ENCODE assay signal across 1 cellular context in the genomic region with DNA sequence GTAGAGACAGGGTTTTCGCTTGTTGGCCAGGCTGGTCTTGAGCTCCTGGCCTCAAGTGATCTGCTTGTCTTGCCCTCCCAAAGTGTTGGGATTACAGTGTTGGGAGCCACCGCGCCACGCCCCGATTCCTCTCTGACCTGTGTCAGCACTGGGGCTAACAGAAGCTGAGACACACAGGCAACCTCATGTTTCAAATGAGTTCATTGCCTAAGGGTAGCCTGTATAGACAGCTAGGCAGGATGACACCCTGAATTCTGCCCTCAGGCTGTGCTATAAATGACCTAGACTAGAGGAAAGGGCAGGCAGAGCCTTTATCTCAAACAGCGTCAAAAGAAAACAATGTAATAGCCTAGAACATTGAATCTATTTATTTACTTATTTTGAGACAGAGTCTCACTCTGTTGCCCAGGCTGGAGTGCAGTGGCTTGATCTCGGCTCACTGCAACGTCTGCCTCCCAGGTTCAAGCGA.
TF ChIP-seq lines count a peak whose summit lies in the region.

No MANE protein-coding gene starts in this region.

TF ChIP-seq in HepG2, 621 proteins besides CTCF, POLR2A, EP300 and RAD21 (continued from another document and continues in another):
- TF ChIP-seq MIXL1 (CRISPR knock-in tag; IDR thresholded peaks at IDR 0.05) (peak; percentile 20; the same call in 1 of the 2 replicates), DPF2 (CRISPR knock-in tag; IDR thresholded peaks at IDR 0.05; ENCODE audit: borderline replicate concordance, low read depth) (0 out of 2 replicates have a peak, but pooled peaks have one; percentile 22), HNF4A (CRISPR knock-in tag; IDR thresholded peaks at IDR 0.05) (peak; percentile 24; the same call in 1 of the 2 replicates), XRCC5 (optimal IDR thresholded peaks at IDR 0.05; ENCODE audit: low read length) (peak; percentile 24), ZMYM3 (CRISPR knock-in tag; IDR thresholded peaks at IDR 0.05) (0 out of 2 replicates have a peak, but pooled peaks have one; percentile 59), ZNF468 (CRISPR knock-in tag; IDR thresholded peaks at IDR 0.05) (no peak), ZBTB42 (CRISPR knock-in tag; IDR thresholded peaks at IDR 0.05) (0 out of 2 replicates have a peak, but pooled peaks have one; percentile 27), LCORL (IDR thresholded peaks at IDR 0.05) (no peak), LCORL (CRISPR knock-in tag; IDR thresholded peaks at IDR 0.05) (peak; percentile 66), SSRP1 (CRISPR knock-in tag; IDR thresholded peaks at IDR 0.05) (0 out of 2 replicates have a peak, but pooled peaks have one; percentile 56), RCOR2 (CRISPR knock-in tag; IDR thresholded peaks at IDR 0.05) (0 out of 2 replicates have a peak, but pooled peaks have one; percentile 69), CCAR2 (optimal IDR thresholded peaks at IDR 0.05; ENCODE audit: low read depth, low read length) (no peak), STAT5B (CRISPR knock-in tag; IDR thresholded peaks at IDR 0.05) (no peak), RORA (CRISPR knock-in tag; IDR thresholded peaks at IDR 0.05) (no peak), ZNF292 (CRISPR knock-in tag; IDR thresholded peaks at IDR 0.05; ENCODE audit: borderline replicate concordance, low read depth) (peak; percentile 72; the same call in 1 of the 2 replicates), MED1 (CRISPR knock-in tag; IDR thresholded peaks at IDR 0.05) (peak; percentile 72), ZNF160 (CRISPR knock-in tag; IDR thresholded peaks at IDR 0.05) (no peak)
- TF ChIP-seq, protein P1, sequence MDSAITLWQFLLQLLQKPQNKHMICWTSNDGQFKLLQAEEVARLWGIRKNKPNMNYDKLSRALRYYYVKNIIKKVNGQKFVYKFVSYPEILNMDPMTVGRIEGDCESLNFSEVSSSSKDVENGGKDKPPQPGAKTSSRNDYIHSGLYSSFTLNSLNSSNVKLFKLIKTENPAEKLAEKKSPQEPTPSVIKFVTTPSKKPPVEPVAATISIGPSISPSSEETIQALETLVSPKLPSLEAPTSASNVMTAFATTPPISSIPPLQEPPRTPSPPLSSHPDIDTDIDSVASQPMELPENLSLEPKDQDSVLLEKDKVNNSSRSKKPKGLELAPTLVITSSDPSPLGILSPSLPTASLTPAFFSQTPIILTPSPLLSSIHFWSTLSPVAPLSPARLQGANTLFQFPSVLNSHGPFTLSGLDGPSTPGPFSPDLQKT (CRISPR knock-in tag; IDR thresholded peaks at IDR 0.05; ENCODE audit: borderline replicate concordance) = no peak
- TF ChIP-seq, protein P2, sequence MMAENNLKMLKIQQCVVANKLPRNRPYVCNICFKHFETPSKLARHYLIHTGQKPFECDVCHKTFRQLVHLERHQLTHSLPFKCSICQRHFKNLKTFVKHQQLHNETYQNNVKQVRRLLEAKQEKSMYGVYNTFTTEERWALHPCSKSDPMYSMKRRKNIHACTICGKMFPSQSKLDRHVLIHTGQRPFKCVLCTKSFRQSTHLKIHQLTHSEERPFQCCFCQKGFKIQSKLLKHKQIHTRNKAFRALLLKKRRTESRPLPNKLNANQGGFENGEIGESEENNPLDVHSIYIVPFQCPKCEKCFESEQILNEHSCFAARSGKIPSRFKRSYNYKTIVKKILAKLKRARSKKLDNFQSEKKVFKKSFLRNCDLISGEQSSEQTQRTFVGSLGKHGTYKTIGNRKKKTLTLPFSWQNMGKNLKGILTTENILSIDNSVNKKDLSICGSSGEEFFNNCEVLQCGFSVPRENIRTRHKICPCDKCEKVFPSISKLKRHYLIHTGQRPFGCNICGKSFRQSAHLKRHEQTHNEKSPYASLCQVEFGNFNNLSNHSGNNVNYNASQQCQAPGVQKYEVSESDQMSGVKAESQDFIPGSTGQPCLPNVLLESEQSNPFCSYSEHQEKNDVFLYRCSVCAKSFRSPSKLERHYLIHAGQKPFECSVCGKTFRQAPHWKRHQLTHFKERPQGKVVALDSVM (CRISPR knock-in tag; IDR thresholded peaks at IDR 0.05) = peak; percentile 70
- TF ChIP-seq, protein P3, sequence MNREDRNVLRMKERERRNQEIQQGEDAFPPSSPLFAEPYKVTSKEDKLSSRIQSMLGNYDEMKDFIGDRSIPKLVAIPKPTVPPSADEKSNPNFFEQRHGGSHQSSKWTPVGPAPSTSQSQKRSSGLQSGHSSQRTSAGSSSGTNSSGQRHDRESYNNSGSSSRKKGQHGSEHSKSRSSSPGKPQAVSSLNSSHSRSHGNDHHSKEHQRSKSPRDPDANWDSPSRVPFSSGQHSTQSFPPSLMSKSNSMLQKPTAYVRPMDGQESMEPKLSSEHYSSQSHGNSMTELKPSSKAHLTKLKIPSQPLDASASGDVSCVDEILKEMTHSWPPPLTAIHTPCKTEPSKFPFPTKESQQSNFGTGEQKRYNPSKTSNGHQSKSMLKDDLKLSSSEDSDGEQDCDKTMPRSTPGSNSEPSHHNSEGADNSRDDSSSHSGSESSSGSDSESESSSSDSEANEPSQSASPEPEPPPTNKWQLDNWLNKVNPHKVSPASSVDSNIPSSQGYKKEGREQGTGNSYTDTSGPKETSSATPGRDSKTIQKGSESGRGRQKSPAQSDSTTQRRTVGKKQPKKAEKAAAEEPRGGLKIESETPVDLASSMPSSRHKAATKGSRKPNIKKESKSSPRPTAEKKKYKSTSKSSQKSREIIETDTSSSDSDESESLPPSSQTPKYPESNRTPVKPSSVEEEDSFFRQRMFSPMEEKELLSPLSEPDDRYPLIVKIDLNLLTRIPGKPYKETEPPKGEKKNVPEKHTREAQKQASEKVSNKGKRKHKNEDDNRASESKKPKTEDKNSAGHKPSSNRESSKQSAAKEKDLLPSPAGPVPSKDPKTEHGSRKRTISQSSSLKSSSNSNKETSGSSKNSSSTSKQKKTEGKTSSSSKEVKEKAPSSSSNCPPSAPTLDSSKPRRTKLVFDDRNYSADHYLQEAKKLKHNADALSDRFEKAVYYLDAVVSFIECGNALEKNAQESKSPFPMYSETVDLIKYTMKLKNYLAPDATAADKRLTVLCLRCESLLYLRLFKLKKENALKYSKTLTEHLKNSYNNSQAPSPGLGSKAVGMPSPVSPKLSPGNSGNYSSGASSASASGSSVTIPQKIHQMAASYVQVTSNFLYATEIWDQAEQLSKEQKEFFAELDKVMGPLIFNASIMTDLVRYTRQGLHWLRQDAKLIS (CRISPR knock-in tag; IDR thresholded peaks at IDR 0.05) = 0 out of 2 replicates have a peak, but pooled peaks have one; percentile 7
- TF ChIP-seq, protein P4, sequence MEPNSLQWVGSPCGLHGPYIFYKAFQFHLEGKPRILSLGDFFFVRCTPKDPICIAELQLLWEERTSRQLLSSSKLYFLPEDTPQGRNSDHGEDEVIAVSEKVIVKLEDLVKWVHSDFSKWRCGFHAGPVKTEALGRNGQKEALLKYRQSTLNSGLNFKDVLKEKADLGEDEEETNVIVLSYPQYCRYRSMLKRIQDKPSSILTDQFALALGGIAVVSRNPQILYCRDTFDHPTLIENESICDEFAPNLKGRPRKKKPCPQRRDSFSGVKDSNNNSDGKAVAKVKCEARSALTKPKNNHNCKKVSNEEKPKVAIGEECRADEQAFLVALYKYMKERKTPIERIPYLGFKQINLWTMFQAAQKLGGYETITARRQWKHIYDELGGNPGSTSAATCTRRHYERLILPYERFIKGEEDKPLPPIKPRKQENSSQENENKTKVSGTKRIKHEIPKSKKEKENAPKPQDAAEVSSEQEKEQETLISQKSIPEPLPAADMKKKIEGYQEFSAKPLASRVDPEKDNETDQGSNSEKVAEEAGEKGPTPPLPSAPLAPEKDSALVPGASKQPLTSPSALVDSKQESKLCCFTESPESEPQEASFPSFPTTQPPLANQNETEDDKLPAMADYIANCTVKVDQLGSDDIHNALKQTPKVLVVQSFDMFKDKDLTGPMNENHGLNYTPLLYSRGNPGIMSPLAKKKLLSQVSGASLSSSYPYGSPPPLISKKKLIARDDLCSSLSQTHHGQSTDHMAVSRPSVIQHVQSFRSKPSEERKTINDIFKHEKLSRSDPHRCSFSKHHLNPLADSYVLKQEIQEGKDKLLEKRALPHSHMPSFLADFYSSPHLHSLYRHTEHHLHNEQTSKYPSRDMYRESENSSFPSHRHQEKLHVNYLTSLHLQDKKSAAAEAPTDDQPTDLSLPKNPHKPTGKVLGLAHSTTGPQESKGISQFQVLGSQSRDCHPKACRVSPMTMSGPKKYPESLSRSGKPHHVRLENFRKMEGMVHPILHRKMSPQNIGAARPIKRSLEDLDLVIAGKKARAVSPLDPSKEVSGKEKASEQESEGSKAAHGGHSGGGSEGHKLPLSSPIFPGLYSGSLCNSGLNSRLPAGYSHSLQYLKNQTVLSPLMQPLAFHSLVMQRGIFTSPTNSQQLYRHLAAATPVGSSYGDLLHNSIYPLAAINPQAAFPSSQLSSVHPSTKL (CRISPR knock-in tag; IDR thresholded peaks at IDR 0.05) = peak; percentile 7; the same call in 1 of the 2 replicates
- TF ChIP-seq, protein P5, sequence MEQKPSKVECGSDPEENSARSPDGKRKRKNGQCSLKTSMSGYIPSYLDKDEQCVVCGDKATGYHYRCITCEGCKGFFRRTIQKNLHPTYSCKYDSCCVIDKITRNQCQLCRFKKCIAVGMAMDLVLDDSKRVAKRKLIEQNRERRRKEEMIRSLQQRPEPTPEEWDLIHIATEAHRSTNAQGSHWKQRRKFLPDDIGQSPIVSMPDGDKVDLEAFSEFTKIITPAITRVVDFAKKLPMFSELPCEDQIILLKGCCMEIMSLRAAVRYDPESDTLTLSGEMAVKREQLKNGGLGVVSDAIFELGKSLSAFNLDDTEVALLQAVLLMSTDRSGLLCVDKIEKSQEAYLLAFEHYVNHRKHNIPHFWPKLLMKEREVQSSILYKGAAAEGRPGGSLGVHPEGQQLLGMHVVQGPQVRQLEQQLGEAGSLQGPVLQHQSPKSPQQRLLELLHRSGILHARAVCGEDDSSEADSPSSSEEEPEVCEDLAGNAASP (CRISPR knock-in tag; IDR thresholded peaks at IDR 0.05; ENCODE audit: borderline replicate concordance) = 0 out of 2 replicates have a peak, but pooled peaks have one; percentile 2
- TF ChIP-seq, protein P6, sequence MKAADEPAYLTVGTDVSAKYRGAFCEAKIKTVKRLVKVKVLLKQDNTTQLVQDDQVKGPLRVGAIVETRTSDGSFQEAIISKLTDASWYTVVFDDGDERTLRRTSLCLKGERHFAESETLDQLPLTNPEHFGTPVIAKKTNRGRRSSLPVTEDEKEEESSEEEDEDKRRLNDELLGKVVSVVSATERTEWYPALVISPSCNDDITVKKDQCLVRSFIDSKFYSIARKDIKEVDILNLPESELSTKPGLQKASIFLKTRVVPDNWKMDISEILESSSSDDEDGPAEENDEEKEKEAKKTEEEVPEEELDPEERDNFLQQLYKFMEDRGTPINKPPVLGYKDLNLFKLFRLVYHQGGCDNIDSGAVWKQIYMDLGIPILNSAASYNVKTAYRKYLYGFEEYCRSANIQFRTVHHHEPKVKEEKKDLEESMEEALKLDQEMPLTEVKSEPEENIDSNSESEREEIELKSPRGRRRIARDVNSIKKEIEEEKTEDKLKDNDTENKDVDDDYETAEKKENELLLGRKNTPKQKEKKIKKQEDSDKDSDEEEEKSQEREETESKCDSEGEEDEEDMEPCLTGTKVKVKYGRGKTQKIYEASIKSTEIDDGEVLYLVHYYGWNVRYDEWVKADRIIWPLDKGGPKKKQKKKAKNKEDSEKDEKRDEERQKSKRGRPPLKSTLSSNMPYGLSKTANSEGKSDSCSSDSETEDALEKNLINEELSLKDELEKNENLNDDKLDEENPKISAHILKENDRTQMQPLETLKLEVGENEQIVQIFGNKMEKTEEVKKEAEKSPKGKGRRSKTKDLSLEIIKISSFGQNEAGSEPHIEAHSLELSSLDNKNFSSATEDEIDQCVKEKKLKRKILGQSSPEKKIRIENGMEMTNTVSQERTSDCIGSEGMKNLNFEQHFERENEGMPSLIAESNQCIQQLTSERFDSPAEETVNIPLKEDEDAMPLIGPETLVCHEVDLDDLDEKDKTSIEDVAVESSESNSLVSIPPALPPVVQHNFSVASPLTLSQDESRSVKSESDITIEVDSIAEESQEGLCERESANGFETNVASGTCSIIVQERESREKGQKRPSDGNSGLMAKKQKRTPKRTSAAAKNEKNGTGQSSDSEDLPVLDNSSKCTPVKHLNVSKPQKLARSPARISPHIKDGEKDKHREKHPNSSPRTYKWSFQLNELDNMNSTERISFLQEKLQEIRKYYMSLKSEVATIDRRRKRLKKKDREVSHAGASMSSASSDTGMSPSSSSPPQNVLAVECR (CRISPR knock-in tag; IDR thresholded peaks at IDR 0.05; ENCODE audit: borderline replicate concordance) = peak; percentile 40; the same call in 1 of the 2 replicates
- TF ChIP-seq, protein P7, sequence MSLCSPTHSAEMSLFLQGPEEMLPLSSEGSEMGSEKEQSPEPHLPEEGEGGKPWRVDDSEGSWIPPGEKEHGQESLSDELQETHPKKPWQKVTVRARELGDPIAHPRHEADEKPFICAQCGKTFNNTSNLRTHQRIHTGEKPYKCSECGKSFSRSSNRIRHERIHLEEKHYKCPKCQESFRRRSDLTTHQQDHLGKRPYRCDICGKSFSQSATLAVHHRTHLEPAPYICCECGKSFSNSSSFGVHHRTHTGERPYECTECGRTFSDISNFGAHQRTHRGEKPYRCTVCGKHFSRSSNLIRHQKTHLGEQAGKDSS (CRISPR knock-in tag; IDR thresholded peaks at IDR 0.05; ENCODE audit: borderline replicate concordance, low read depth) = peak; percentile 24; the same call in 1 of the 2 replicates
- TF ChIP-seq, protein P8, sequence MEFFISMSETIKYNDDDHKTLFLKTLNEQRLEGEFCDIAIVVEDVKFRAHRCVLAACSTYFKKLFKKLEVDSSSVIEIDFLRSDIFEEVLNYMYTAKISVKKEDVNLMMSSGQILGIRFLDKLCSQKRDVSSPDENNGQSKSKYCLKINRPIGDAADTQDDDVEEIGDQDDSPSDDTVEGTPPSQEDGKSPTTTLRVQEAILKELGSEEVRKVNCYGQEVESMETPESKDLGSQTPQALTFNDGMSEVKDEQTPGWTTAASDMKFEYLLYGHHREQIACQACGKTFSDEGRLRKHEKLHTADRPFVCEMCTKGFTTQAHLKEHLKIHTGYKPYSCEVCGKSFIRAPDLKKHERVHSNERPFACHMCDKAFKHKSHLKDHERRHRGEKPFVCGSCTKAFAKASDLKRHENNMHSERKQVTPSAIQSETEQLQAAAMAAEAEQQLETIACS (CRISPR knock-in tag; IDR thresholded peaks at IDR 0.05) = no peak
